In genomic region chr22:24198682-24199052, GRCh38 we compare ENCODE assay signal across 1 cellular context.
TF ChIP-seq lines count a peak whose summit lies in the region.

No MANE protein-coding gene starts in this region.

TF ChIP-seq in IMR-90, 13 proteins besides CTCF, POLR2A, EP300 and RAD21:
- TF ChIP-seq CHD1 (IDR thresholded peaks at IDR 0.05; ENCODE audit: low read depth, low read length) (no peak), RCOR1 (IDR thresholded peaks at IDR 0.05; ENCODE audit: insufficient replicate concordance, low read length) (no peak), BHLHE40 (IDR thresholded peaks at IDR 0.05; ENCODE audit: low read depth, low read length) (no peak), CEBPB (IDR thresholded peaks at IDR 0.05; ENCODE audit: low read depth, low read length) (no peak), FOS (IDR thresholded peaks at IDR 0.05; ENCODE audit: low read depth, low read length) (no peak), NFE2L2 (IDR thresholded peaks at IDR 0.05; ENCODE audit: low read depth, low read length) (no peak), MAZ (IDR thresholded peaks at IDR 0.05; ENCODE audit: borderline replicate concordance, low read depth, low read length) (no peak), RFX5 (IDR thresholded peaks at IDR 0.05; ENCODE audit: low read depth, low read length) (no peak), MAFK (IDR thresholded peaks at IDR 0.05; ENCODE audit: low read depth, low read length) (no peak), MXI1 (IDR thresholded peaks at IDR 0.05; ENCODE audit: borderline replicate concordance, low read depth, low read length) (no peak), USF2 (IDR thresholded peaks at IDR 0.05; ENCODE audit: low read depth, low read length) (no peak)
- TF ChIP-seq, protein P1, sequence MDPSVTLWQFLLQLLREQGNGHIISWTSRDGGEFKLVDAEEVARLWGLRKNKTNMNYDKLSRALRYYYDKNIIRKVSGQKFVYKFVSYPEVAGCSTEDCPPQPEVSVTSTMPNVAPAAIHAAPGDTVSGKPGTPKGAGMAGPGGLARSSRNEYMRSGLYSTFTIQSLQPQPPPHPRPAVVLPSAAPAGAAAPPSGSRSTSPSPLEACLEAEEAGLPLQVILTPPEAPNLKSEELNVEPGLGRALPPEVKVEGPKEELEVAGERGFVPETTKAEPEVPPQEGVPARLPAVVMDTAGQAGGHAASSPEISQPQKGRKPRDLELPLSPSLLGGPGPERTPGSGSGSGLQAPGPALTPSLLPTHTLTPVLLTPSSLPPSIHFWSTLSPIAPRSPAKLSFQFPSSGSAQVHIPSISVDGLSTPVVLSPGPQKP (IDR thresholded peaks at IDR 0.05; ENCODE audit: borderline replicate concordance, low read depth, low read length) = no peak
